8 cellular contexts compared by ENCODE assay signal in genomic region chr16:2682209-2683021, GRCh38. TPM values are rescaled to one million over a fixed set of nuclear protein-coding genes. Genes with fewer than 3 reads are reported as not detected.
A peak's percentile ranks its signal among the peaks of the same experiment; 100 is the strongest.
DNase-seq lines count a peak whose midpoint lies in the region; ATAC-seq lines count a peak whose summit lies in the region.

Gene KCTD5 (plus strand): TSS chr16:2682523. CDS start chr16:2682549, 26 bp downstream.

- peak; percentile 97 for DNase-seq in AG08395 (ENCODE audit: low spot score)
- DNase-seq in NCI-H460 (ENCODE audit: extremely low read depth, low read depth) = peak; percentile 93
- peak; percentile 97 for DNase-seq in activated CD4-positive, CD25-positive, alpha-beta regulatory T cell treated with anti-CD3 and anti-CD28 coated beads, Interleukin-2, amount 50 U/mL, for 72 hours
- DNase-seq in cerebellar cortex (ENCODE audit: low spot score) = peak; percentile 96
- peak; percentile 97 for DNase-seq in islet precursor cell
- peak; percentile 96 for DNase-seq in stimulated activated CD4-positive, alpha-beta T cell treated with anti-CD3 and anti-CD28 coated beads, Interleukin-12 subunit alpha, Interleukin-12 subunit beta, amount 100 ng/mL, for 4 hours

- ATAC-seq in GM19025 (IDR thresholded peaks at IDR 0.05; ENCODE audit: low read depth, unreplicated experiment) (peak; percentile 53), HG03354 (IDR thresholded peaks at IDR 0.05; ENCODE audit: poor library complexity, severe bottlenecking, unreplicated experiment) (peak; percentile 73)

RNA-seq across cellular contexts. Expression of gene KCTD5, which starts in this region (rescaled TPM):
- 35.4 and 36.4 TPM in 2 replicates for total RNA-seq in NCI-H460 (2014; rRNA removed; shearing (Covaris generic))
- polyA plus RNA-seq in NCI-H460 (2014; cell fraction: nucleus; rRNA removed) = 30.9 and 38.5 TPM in 2 replicates

Comparison
In these comparisons a context has a peak if more than half of its experiments do, and no peak if none do; other contexts are left out.
1. Peak in every context shown above with its lines: DNase-seq and ATAC-seq.